Comparison of ENCODE assay signal across 8 cellular contexts in genomic region chr9:126690431-126691051, GRCh38.
DNase-seq lines count a peak whose midpoint lies in the region; ATAC-seq and TF ChIP-seq lines count a peak whose summit lies in the region.

No MANE protein-coding gene starts in this region.

- TF ChIP-seq POLR2A in adrenal gland (IDR thresholded peaks at IDR 0.05), result no peak

- no peak overlapping the region for H3K4me3 ChIP-seq in adrenal gland
- no peak overlapping the region for H3K4me3 ChIP-seq in kidney epithelial cell (ENCODE audit: low read depth, low read length)

- no peaks in the 10 kb centered on the region for H3K9me3 ChIP-seq in adrenal gland (replicated peaks in 1 of 3)

- peaks cover 38% of the 10 kb centered on the region for H3K27me3 ChIP-seq in adrenal gland
- H3K27me3 ChIP-seq in kidney epithelial cell (ENCODE audit: control insufficient read depth, insufficient read depth, low read length), result peaks cover 55% of the 10 kb centered on the region

- no peak overlapping the region for H3K27ac ChIP-seq in adrenal gland

- TF ChIP-seq CTCF in adrenal gland (IDR thresholded peaks at IDR 0.05) (peak in 5 of 6 experiments; percentile 41 to 54 (median 51)), kidney epithelial cell (IDR thresholded peaks at IDR 0.05; ENCODE audit: insufficient read depth, low read length, poor library complexity, severe bottlenecking) (peak; percentile 79)

- intact Hi-C loops in adrenal gland (cut with DNase I), result no loop called here

- WGBS in adrenal gland, 4 donors, result 30 to 84% (median 51%) methylated on average over 4 to 25 of the region's 25 CpGs

- ATAC-seq in GM21381 (IDR thresholded peaks at IDR 0.05; ENCODE audit: unreplicated experiment) (no peak), HG02623 (IDR thresholded peaks at IDR 0.05; ENCODE audit: unreplicated experiment) (no peak)

- DNase-seq in activated gamma-delta T cell treated with Interleukin-2 at 50 U/mL for 16 hours (peak; percentile 46), activated gamma-delta T cell (lab: John Stamatoyannopoulos, UW) (no peak), SW480 (ENCODE audit: low spot score) (peak; percentile 37), adrenal gland (peak in 5 of 7 donors; percentile 30 to 57 (median 41)), kidney epithelial cell (ENCODE audit: low read depth) (no peak)
- peak; percentile 33 for DNase-seq in stimulated activated CD8-positive, alpha-beta memory T cell treated with anti-CD3 and anti-CD28 coated beads, Interleukin-12 subunit alpha, Interleukin-12 subunit beta, amount 100 ng/mL, for 1 hour (ENCODE audit: low read depth)

- H3K4me1 ChIP-seq in adrenal gland (replicated peaks in 1 of 2), result no peaks in the 10 kb centered on the region

- H3K36me3 ChIP-seq in adrenal gland (replicated peaks in 1 of 2), result no peaks in the 10 kb centered on the region
- H3K36me3 ChIP-seq in kidney epithelial cell (ENCODE audit: control insufficient read depth, insufficient read depth, low read length), result no peaks in the 10 kb centered on the region

Comparison
In these comparisons a context has a peak if more than half of its experiments do, and no peak if none do; other contexts are left out.
1. DNase-seq: peak in activated gamma-delta T cell treated with Interleukin-2 at 50 U/mL for 16 hours (single experiment), SW480 (single experiment), adrenal gland (5 of 7) and stimulated activated CD8-positive, alpha-beta memory T cell treated with anti-CD3 and anti-CD28 coated beads, Interleukin-12 subunit alpha, Interleukin-12 subunit beta, amount 100 ng/mL, for 1 hour (single experiment); none in activated gamma-delta T cell (single experiment) and kidney epithelial cell (single experiment).